9 cellular contexts compared by ENCODE assay signal in the genomic region with DNA sequence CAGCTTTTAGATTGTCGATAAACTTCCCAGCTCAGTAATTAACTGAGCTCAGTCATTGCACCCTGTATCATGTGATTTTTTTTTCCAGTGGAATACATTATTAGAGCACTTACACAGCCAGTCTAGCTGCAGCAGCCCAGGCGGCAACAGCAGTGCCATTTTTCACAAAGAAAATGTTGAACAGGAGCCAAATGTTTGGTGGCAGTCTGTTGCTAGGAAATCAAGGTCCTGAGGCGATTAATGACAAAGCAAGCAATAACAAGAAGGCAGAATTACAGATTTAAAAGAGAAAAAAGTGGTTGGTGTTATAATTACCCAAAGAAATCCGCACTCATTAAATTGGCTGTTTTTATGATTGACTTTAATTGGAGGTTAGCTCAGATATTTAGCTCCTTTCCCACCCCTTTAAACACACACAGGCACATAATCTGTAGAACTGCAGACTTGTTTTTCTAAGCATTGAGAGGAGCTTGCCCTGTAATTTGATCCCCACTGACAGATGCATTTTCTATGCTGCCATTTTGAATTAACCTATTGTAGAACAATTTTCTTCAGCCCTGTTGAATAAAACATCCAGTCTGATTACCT.
DNase-seq lines count a peak whose midpoint lies in the region; ATAC-seq and TF ChIP-seq lines count a peak whose summit lies in the region.
"Had no signal": no experiment of that assay in that cellular context is flagged by ENCODE, and none has a peak within 500 bp of the region (broad histone marks: within the 10 kb centered on the region; RNA-seq: fewer than 3 reads in every experiment).

No MANE protein-coding gene starts in this region.

- no peaks in the 10 kb centered on the region for H3K9me3 ChIP-seq in SK-N-SH

- H3K27ac Mint-ChIP-seq in activated CD4-positive, alpha-beta memory T cell treated with anti-CD3 and anti-CD28 coated beads, Interleukin-2, amount 10 ng/mL, durations not matched to agents 7 days and 5 days, result no peak overlapping the region
- H3K27ac Mint-ChIP-seq: B cell had no signal

- CTCF ChIA-PET in SK-N-SH (lab: Yijun Ruan, JAX), result interaction anchor here (0.7 to 2.0 kb wide), 8 partner anchors 12 to 607 kb away, joined by 3 to 6 read pairs (median 3); no protein-coding TSS in a partner anchor
- CTCF ChIA-PET in activated CD4-positive, alpha-beta memory T cell treated with anti-CD3 and anti-CD28 coated beads, Interleukin-2, amount 10 ng/mL, durations not matched to agents 7 days and 5 days (lab: Charles Lee), result interaction anchor here (0.7 kb wide), 1 partner anchor 601 kb away, joined by 3 read pairs; no protein-coding TSS in a partner anchor

- peaks cover 10% of the 10 kb centered on the region for H3K4me1 Mint-ChIP-seq in activated CD4-positive, alpha-beta memory T cell treated with anti-CD3 and anti-CD28 coated beads, Interleukin-2, amount 10 ng/mL, durations not matched to agents 7 days and 5 days

- no peaks in the 10 kb centered on the region for H3K9me2 ChIP-seq in SK-N-SH

- DNase-seq in AG08395 (ENCODE audit: low spot score) (peak; percentile 9), NCI-H128 (lab: John Stamatoyannopoulos, UW; ENCODE audit: unreplicated experiment) (peak; percentile 75), SK-N-SH (peak; percentile 45), islet precursor cell (peak; percentile 57), T-helper 1 cell (no peak), NCI-H226 (no peak)
- no peak for DNase-seq in activated CD4-positive, alpha-beta memory T cell treated with anti-CD3 and anti-CD28 coated beads, Interleukin-2, amount 10 ng/mL, durations not matched to agents 7 days and 5 days

- TF ChIP-seq CTCF in SK-N-SH (IDR thresholded peaks at IDR 0.05), result no peak

- POLR2A ChIA-PET in SK-N-SH (lab: Yijun Ruan, JAX), result interaction anchor here (0.7 to 1.8 kb wide), 4 partner anchors 167 to 408 kb away, joined by 4 to 7 read pairs (median 5); a partner anchor contains a TSS
- POLR2A ChIA-PET in activated CD4-positive, alpha-beta memory T cell treated with anti-CD3 and anti-CD28 coated beads, Interleukin-2, amount 10 ng/mL, durations not matched to agents 7 days and 5 days (lab: Charles Lee), result interaction anchor here (1.3 kb wide), 1 partner anchor 12 kb away, joined by 3 read pairs; no protein-coding TSS in a partner anchor

- no peak overlapping the region for H3K4me2 ChIP-seq in SK-N-SH

- no peaks in the 10 kb centered on the region for H3K27me3 Mint-ChIP-seq in activated CD4-positive, alpha-beta memory T cell treated with anti-CD3 and anti-CD28 coated beads, Interleukin-2, amount 10 ng/mL, durations not matched to agents 7 days and 5 days
- H3K27me3 Mint-ChIP-seq: B cell had no signal

- H3K9me3 Mint-ChIP-seq in activated CD4-positive, alpha-beta memory T cell treated with anti-CD3 and anti-CD28 coated beads, Interleukin-2, amount 10 ng/mL, durations not matched to agents 7 days and 5 days, result no peaks in the 10 kb centered on the region

- no peak overlapping the region for H3K4me3 ChIP-seq in SK-N-SH (ENCODE audit: low read depth in 2 of 2, low read length in 1 of 2)

- no peaks in the 10 kb centered on the region for H3K27me3 ChIP-seq in SK-N-SH (ENCODE audit: insufficient read depth)

- H3F3A ChIP-seq in SK-N-SH (replicated peaks; ENCODE audit: insufficient read depth), result peaks cover 3% of the 10 kb centered on the region

- H2AFZ ChIP-seq in SK-N-SH (ENCODE audit: low read depth), result no peak overlapping the region

- H4K20me1 ChIP-seq in SK-N-SH (ENCODE audit: insufficient read depth), result no peaks in the 10 kb centered on the region

- H3K9ac ChIP-seq in SK-N-SH, result no peak overlapping the region

- H3K4me3 Mint-ChIP-seq in activated CD4-positive, alpha-beta memory T cell treated with anti-CD3 and anti-CD28 coated beads, Interleukin-2, amount 10 ng/mL, durations not matched to agents 7 days and 5 days, result no peak overlapping the region
- H3K4me3 Mint-ChIP-seq: B cell had no signal

- peaks cover 21 to 22% of the 10 kb centered on the region in 2 experiments; a peak in 2 of 4 replicates for H3K4me1 ChIP-seq in SK-N-SH (ENCODE audit: control insufficient read depth in 1 of 2, insufficient read depth in 2 of 2, low read depth in 1 of 2, low read length in 1 of 2)

- 53% methylated on average over 4 of the region's 4 CpGs for WGBS in SK-N-SH (ENCODE audit: low lambda C conversion rate)

- ATAC-seq in GM21528 (IDR thresholded peaks at IDR 0.05; ENCODE audit: low FRiP score, unreplicated experiment), result no peak

- H3K36me3 ChIP-seq in SK-N-SH (replicated peaks in 1 of 2; ENCODE audit: control insufficient read depth in 1 of 2, insufficient read depth in 2 of 2, low read length in 1 of 2), result peaks cover 0 to 9% of the 10 kb centered on the region in 2 experiments

- H3K27ac ChIP-seq in SK-N-SH (ENCODE audit: low read depth in 2 of 2, low read length in 1 of 2), result peak overlapping the region in 1 of 2 experiments; percentile 95; a peak in 2 of 4 replicates

- TF ChIP-seq EP300 in SK-N-SH (IDR thresholded peaks at IDR 0.05; ENCODE audit: borderline replicate concordance in 1 of 2, low read depth in 1 of 2, low read length in 1 of 2), result peak in 1 of 2 experiments; percentile 67; a peak in 2 of 4 replicates

- H3K36me3 Mint-ChIP-seq in activated CD4-positive, alpha-beta memory T cell treated with anti-CD3 and anti-CD28 coated beads, Interleukin-2, amount 10 ng/mL, durations not matched to agents 7 days and 5 days (ENCODE audit: low read depth), result peaks cover 4% of the 10 kb centered on the region

- TF ChIP-seq RAD21 in SK-N-SH (IDR thresholded peaks at IDR 0.05; ENCODE audit: low read length), result peak; percentile 35; the same call in 1 of the 2 replicates

- no peaks in the 10 kb centered on the region for H3K79me2 ChIP-seq in SK-N-SH (ENCODE audit: insufficient read depth)

TF ChIP-seq in SK-N-SH, 30 proteins besides CTCF, POLR2A, EP300 and RAD21 (continues in another document):
- no peak for TF ChIP-seq FOSL2 (IDR thresholded peaks at IDR 0.05; ENCODE audit: borderline replicate concordance, low read depth)
- TF ChIP-seq, protein P1, sequence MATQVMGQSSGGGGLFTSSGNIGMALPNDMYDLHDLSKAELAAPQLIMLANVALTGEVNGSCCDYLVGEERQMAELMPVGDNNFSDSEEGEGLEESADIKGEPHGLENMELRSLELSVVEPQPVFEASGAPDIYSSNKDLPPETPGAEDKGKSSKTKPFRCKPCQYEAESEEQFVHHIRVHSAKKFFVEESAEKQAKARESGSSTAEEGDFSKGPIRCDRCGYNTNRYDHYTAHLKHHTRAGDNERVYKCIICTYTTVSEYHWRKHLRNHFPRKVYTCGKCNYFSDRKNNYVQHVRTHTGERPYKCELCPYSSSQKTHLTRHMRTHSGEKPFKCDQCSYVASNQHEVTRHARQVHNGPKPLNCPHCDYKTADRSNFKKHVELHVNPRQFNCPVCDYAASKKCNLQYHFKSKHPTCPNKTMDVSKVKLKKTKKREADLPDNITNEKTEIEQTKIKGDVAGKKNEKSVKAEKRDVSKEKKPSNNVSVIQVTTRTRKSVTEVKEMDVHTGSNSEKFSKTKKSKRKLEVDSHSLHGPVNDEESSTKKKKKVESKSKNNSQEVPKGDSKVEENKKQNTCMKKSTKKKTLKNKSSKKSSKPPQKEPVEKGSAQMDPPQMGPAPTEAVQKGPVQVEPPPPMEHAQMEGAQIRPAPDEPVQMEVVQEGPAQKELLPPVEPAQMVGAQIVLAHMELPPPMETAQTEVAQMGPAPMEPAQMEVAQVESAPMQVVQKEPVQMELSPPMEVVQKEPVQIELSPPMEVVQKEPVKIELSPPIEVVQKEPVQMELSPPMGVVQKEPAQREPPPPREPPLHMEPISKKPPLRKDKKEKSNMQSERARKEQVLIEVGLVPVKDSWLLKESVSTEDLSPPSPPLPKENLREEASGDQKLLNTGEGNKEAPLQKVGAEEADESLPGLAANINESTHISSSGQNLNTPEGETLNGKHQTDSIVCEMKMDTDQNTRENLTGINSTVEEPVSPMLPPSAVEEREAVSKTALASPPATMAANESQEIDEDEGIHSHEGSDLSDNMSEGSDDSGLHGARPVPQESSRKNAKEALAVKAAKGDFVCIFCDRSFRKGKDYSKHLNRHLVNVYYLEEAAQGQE (IDR thresholded peaks at IDR 0.05; ENCODE audit: low read depth, low read length), result no peak
- TF ChIP-seq GABPA (IDR thresholded peaks at IDR 0.05; ENCODE audit: low read depth), result no peak
- TF ChIP-seq GATA2 (CRISPR knock-in tag; IDR thresholded peaks at IDR 0.05), result peak; percentile 60
- no peak for TF ChIP-seq NFIC (IDR thresholded peaks at IDR 0.05; ENCODE audit: borderline replicate concordance)
- TF ChIP-seq ELF1 (IDR thresholded peaks at IDR 0.05), result no peak
- TF ChIP-seq, protein P2, sequence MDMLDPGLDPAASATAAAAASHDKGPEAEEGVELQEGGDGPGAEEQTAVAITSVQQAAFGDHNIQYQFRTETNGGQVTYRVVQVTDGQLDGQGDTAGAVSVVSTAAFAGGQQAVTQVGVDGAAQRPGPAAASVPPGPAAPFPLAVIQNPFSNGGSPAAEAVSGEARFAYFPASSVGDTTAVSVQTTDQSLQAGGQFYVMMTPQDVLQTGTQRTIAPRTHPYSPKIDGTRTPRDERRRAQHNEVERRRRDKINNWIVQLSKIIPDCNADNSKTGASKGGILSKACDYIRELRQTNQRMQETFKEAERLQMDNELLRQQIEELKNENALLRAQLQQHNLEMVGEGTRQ (IDR thresholded peaks at IDR 0.05; ENCODE audit: borderline replicate concordance, low read depth, low read length), result no peak
- TF ChIP-seq, protein P3, sequence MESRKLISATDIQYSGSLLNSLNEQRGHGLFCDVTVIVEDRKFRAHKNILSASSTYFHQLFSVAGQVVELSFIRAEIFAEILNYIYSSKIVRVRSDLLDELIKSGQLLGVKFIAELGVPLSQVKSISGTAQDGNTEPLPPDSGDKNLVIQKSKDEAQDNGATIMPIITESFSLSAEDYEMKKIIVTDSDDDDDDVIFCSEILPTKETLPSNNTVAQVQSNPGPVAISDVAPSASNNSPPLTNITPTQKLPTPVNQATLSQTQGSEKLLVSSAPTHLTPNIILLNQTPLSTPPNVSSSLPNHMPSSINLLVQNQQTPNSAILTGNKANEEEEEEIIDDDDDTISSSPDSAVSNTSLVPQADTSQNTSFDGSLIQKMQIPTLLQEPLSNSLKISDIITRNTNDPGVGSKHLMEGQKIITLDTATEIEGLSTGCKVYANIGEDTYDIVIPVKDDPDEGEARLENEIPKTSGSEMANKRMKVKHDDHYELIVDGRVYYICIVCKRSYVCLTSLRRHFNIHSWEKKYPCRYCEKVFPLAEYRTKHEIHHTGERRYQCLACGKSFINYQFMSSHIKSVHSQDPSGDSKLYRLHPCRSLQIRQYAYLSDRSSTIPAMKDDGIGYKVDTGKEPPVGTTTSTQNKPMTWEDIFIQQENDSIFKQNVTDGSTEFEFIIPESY (IDR thresholded peaks at IDR 0.05; ENCODE audit: borderline replicate concordance, low read depth), result no peak
- TF ChIP-seq, protein P4, sequence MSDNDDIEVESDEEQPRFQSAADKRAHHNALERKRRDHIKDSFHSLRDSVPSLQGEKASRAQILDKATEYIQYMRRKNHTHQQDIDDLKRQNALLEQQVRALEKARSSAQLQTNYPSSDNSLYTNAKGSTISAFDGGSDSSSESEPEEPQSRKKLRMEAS (IDR thresholded peaks at IDR 0.05; ENCODE audit: low read depth), result no peak
- no peak for TF ChIP-seq RFX5 (IDR thresholded peaks at IDR 0.05; ENCODE audit: low read length)
- TF ChIP-seq TEAD4 (IDR thresholded peaks at IDR 0.05; ENCODE audit: borderline replicate concordance, insufficient read depth), result no peak

Comparison
In these comparisons a context has a peak if more than half of its experiments do, and no peak if none do; other contexts are left out.
1. DNase-seq: peak in AG08395 (single experiment), NCI-H128 (single experiment), SK-N-SH (single experiment) and islet precursor cell (single experiment); none in activated CD4-positive, alpha-beta memory T cell treated with anti-CD3 and anti-CD28 coated beads, Interleukin-2, amount 10 ng/mL, durations not matched to agents 7 days and 5 days (single experiment), T-helper 1 cell (0 of 5) and NCI-H226 (single experiment).